8 cellular contexts compared by ENCODE assay signal in the genomic region with DNA sequence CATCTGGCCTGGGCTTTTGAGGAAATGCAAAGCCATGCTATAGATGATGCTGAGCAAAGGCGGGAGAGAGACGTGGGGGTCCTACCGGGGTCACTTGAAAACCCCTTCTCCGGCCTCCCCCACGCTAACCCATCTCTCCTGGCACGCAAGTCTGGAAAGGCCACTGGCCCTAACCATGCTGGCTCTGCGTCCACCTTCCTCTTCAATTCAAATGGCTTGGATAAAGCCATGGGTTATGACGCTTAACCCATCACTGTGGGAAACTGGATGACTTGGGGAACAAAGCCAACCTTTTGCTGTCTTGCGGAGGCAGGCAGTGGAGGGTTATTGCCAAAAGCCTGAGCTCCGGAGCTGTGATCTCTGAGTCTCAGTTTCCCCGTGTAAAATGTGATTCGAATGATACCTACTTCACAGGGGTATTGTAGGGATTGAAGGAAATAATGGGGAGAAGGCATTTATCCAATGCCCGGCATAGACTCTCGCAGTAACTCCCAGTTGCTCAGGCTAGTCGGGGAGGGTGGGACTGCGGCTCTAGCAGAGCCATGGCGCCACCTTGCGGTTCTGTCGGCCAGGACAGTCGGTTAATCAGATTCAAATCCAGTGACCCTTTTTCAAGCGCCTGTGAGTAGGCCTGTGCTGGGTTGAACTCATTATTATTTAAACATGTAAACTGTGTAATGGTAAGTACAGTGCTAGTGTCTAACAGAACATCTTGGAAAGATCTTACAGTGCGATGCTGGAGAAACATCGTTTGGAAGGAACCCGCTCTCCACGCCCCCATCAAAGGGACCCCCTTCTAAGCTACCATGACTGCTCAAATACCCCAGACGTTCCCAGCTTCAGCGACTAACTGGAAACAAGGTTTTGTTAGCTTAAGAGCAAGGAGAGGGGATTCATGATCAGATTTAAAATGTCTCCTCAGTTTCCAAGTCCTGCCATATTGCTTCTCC. TPM values are rescaled to one million over a fixed set of nuclear protein-coding genes. Genes with fewer than 3 reads are reported as not detected.
DNase-seq lines count a peak whose midpoint lies in the region; ATAC-seq and TF ChIP-seq lines count a peak whose summit lies in the region.

No MANE protein-coding gene starts in this region.

- intact Hi-C loops in esophagus muscularis mucosa (cut with DNase I) = loop anchor here (2.0 to 10.0 kb wide), 4 partner anchors 76 to 330 kb away; a partner anchor contains a TSS

- H3K4me3 ChIP-seq in esophagus muscularis mucosa = peak overlapping the region in 2 of 4 donors; percentile 16 to 32

- peak; percentile 80 for ATAC-seq in GM21528 (IDR thresholded peaks at IDR 0.05; ENCODE audit: low FRiP score, unreplicated experiment)

- DNase-seq in DMS 273 (lab: John Stamatoyannopoulos, UW; ENCODE audit: unreplicated experiment) (peak; percentile 93), KG1 (lab: John Stamatoyannopoulos, UW) (peak; percentile 42), OCI-M2 (lab: John Stamatoyannopoulos, UW; ENCODE audit: unreplicated experiment) (peak; percentile 15), activated T-cell treated with anti-CD3 and anti-CD28 coated beads for 48 hours (ENCODE audit: low read depth) (peak; percentile 75), esophagus muscularis mucosa (ENCODE audit: extremely low spot score) (no peak)
- DNase-seq in stimulated activated naive CD4-positive, alpha-beta T cell (lab: John Stamatoyannopoulos, UW) = peak; percentile 55 to 75 (median 67)

- no peak overlapping the region for H3K27ac Mint-ChIP-seq in nephron

- H3K36me3 Mint-ChIP-seq in nephron (ENCODE audit: low read depth) = no peaks in the 10 kb centered on the region

- no peaks in the 10 kb centered on the region for H3K9me3 ChIP-seq in esophagus muscularis mucosa

- H3K36me3 ChIP-seq in esophagus muscularis mucosa = no peaks in the 10 kb centered on the region

- TF ChIP-seq POLR2A in esophagus muscularis mucosa (IDR thresholded peaks at IDR 0.05; ENCODE audit: low read depth) = no peak

- H3K4me3 Mint-ChIP-seq in nephron = peak overlapping the region in 1 of 3 experiments; percentile 9

- TF ChIP-seq EP300 in esophagus muscularis mucosa (IDR thresholded peaks at IDR 0.05) = no peak

- H3K27ac ChIP-seq in esophagus muscularis mucosa (replicated peaks in 1 of 4) = no peak overlapping the region

- H3K27me3 ChIP-seq in esophagus muscularis mucosa = no peaks in the 10 kb centered on the region

- H3K9me3 Mint-ChIP-seq in nephron = no peaks in the 10 kb centered on the region

- peaks cover 16% of the 10 kb centered on the region for H3K4me1 Mint-ChIP-seq in nephron

- H3K27me3 Mint-ChIP-seq in nephron (ENCODE audit: low read depth) = peaks cover 5% of the 10 kb centered on the region

- peak; percentile 89 to 91 (median 91) for TF ChIP-seq CTCF in esophagus muscularis mucosa (IDR thresholded peaks at IDR 0.05)
- TF ChIP-seq CTCF in nephron (IDR thresholded peaks at IDR 0.05; ENCODE audit: unreplicated experiment in 3 of 3) = peak; percentile 90 to 96 (median 93)

- WGBS in esophagus muscularis mucosa = 40% methylated on average over 27 of the region's 27 CpGs

- peaks cover 0 to 7% (median 6%) of the 10 kb centered on the region in 4 donors for H3K4me1 ChIP-seq in esophagus muscularis mucosa

RNA-seq across cellular contexts. Expression of a gene that starts 20.3 kb away (rescaled TPM):
- not detected for total RNA-seq in esophagus muscularis mucosa
